Comparison of ENCODE assay signal across 24 cellular contexts in genomic region chr4:138915725-138916124, GRCh38.
"Had no signal": no experiment of that assay in that cellular context is flagged by ENCODE, and none has a peak within 500 bp of the region (broad histone marks: within the 10 kb centered on the region; RNA-seq: fewer than 3 reads in every experiment).

No MANE protein-coding gene starts in this region.

- H2AFZ ChIP-seq: hepatocyte had no signal

- H3K27me3 ChIP-seq: esophagus muscularis mucosa, foreskin keratinocyte, gastroesophageal sphincter, heart left ventricle, hepatocyte, left lung, right lobe of liver, tibial nerve, upper lobe of left lung had no signal

- ATAC-seq: foreskin keratinocyte; gastroesophageal sphincter; heart left ventricle; left lung; natural killer cell; pancreas; right lobe of liver; stimulated activated naive B cell treated with anti-CD40 and anti-IgM and Interleukin-4, amounts not matched to agents 10 μg/mL and 1 μg/mL and 100 μg/mL, for 72 hours had no signal

- DNase-seq: dermis blood vessel endothelial cell; effector memory CD4-positive, alpha-beta T cell; foreskin keratinocyte; heart left ventricle; kidney; left lung; natural killer cell; pancreas; right lobe of liver; small intestine; stimulated activated CD4-positive, alpha-beta T cell treated with anti-CD3 and anti-CD28 coated beads, Interleukin-15, amount 100 ng/mL, for 24 hours; stimulated activated CD4-positive, alpha-beta T cell treated with anti-CD3 and anti-CD28 coated beads, Interleukin-2, amount 100 ng/mL, for 48 hours; stimulated activated naive B cell treated with anti-CD40 and anti-IgM and Interleukin-4, amounts not matched to agents 10 μg/mL and 1 μg/mL and 100 μg/mL, for 72 hours; upper lobe of left lung had no signal

- H3K4me1 Mint-ChIP-seq: natural killer cell had no signal

- H3K9me3 Mint-ChIP-seq: natural killer cell; neural crest cell; stimulated activated naive CD8-positive, alpha-beta T cell treated with anti-CD3 and anti-CD28 coated beads, Interleukin-15, Interleukin-2, amounts not matched to agents 100 ng/mL and 50 ng/mL, for 24 hours had no signal

- H3K4me3 Mint-ChIP-seq: natural killer cell; neural crest cell; stimulated activated naive B cell treated with anti-CD40 and anti-IgM and Interleukin-4, amounts not matched to agents 10 μg/mL and 1 μg/mL and 100 μg/mL, for 72 hours; stimulated activated naive CD8-positive, alpha-beta T cell treated with anti-CD3 and anti-CD28 coated beads, Interleukin-15, Interleukin-2, amounts not matched to agents 100 ng/mL and 50 ng/mL, for 24 hours had no signal

- H3K4me2 ChIP-seq: hepatocyte had no signal

- H3K27ac ChIP-seq: coronary artery, esophagus muscularis mucosa, foreskin keratinocyte, gastroesophageal sphincter, heart left ventricle, hepatocyte, left lung, neutrophil, pancreas, right lobe of liver, thoracic aorta, tibial nerve had no signal

- H3K27ac Mint-ChIP-seq: natural killer cell; progenitor cell of endocrine pancreas; stimulated activated naive B cell treated with anti-CD40 and anti-IgM and Interleukin-4, amounts not matched to agents 10 μg/mL and 1 μg/mL and 100 μg/mL, for 72 hours; stimulated activated naive CD8-positive, alpha-beta T cell treated with anti-CD3 and anti-CD28 coated beads, Interleukin-15, Interleukin-2, amounts not matched to agents 100 ng/mL and 50 ng/mL, for 24 hours had no signal

- H3K79me2 ChIP-seq: hepatocyte had no signal

- H3K36me3 ChIP-seq: esophagus muscularis mucosa, gastroesophageal sphincter, heart left ventricle, left lung, neutrophil, pancreas, right lobe of liver, thoracic aorta, tibial nerve, upper lobe of left lung had no signal

- H3K9me3 ChIP-seq: esophagus muscularis mucosa, gastroesophageal sphincter, heart left ventricle, left lung, neutrophil, pancreas, right lobe of liver, thoracic aorta, tibial nerve, upper lobe of left lung had no signal

- H3K36me3 Mint-ChIP-seq: natural killer cell; stimulated activated naive B cell treated with anti-CD40 and anti-IgM and Interleukin-4, amounts not matched to agents 10 μg/mL and 1 μg/mL and 100 μg/mL, for 72 hours had no signal

- H3K4me3 ChIP-seq: coronary artery, esophagus muscularis mucosa, gastroesophageal sphincter, heart left ventricle, hepatocyte, left lung, pancreas, right lobe of liver, thoracic aorta, tibial nerve, upper lobe of left lung had no signal

- H3K27me3 Mint-ChIP-seq: progenitor cell of endocrine pancreas had no signal

- H3K4me1 ChIP-seq: foreskin keratinocyte, right lobe of liver had no signal
